In genomic region chr3:151835751-151836550, GRCh38 we compare ENCODE assay signal across 17 cellular contexts. TPM values are rescaled to one million over a fixed set of nuclear protein-coding genes. Genes with fewer than 3 reads are reported as not detected.
A peak's percentile ranks its signal among the peaks of the same experiment; 100 is the strongest.
DNase-seq lines count a peak whose midpoint lies in the region; FAIRE-seq and TF ChIP-seq lines count a peak whose summit lies in the region.
"Had no signal": no experiment of that assay in that cellular context is flagged by ENCODE, and none has a peak within 500 bp of the region (broad histone marks: within the 10 kb centered on the region; RNA-seq: fewer than 3 reads in every experiment).

No MANE protein-coding gene starts in this region.

- no peaks in the 10 kb centered on the region for H3K9me3 Mint-ChIP-seq in Caco-2 (ENCODE audit: unreplicated experiment)
- H3K9me3 Mint-ChIP-seq: mesothelial cell of epicardium had no signal

- POLR2A ChIA-PET in Caco-2 (lab: Charles Lee): no interaction called here

- peaks cover 10% of the 10 kb centered on the region for H3K4me1 Mint-ChIP-seq in Caco-2 (ENCODE audit: low read depth, unreplicated experiment)

- no peak overlapping the region for H3K27ac Mint-ChIP-seq in Caco-2 (ENCODE audit: unreplicated experiment)
- H3K27ac Mint-ChIP-seq: mesothelial cell of epicardium had no signal

- H2AFZ ChIP-seq in osteoblast (ENCODE audit: low read length): no peak overlapping the region

- no peaks in the 10 kb centered on the region for H3K27me3 ChIP-seq in bronchial epithelial cell (ENCODE audit: control insufficient read depth, insufficient read depth, low read length)
- no peaks in the 10 kb centered on the region for H3K27me3 ChIP-seq in osteoblast (ENCODE audit: insufficient read depth, low read length)
- H3K27me3 ChIP-seq in Caco-2 (replicated peaks; ENCODE audit: control insufficient read depth, insufficient read depth, low read length): no peaks in the 10 kb centered on the region

- H3K36me3 Mint-ChIP-seq in Caco-2 (ENCODE audit: insufficient read depth, unreplicated experiment): no peaks in the 10 kb centered on the region
- H3K36me3 Mint-ChIP-seq: mesothelial cell of epicardium had no signal

- no peaks in the 10 kb centered on the region for H3K79me2 ChIP-seq in osteoblast (ENCODE audit: insufficient read depth, low read length)

- H3K9me3 ChIP-seq in osteoblast (ENCODE audit: low read depth, low read length) (no peaks in the 10 kb centered on the region), Caco-2 (no peaks in the 10 kb centered on the region)
- H3K9me3 ChIP-seq: tibial nerve had no signal

- BruUV-seq in Caco-2 (replicated peaks; lab: Mats Ljungman, UMichigan): no TSS peak

- no peak overlapping the region for H3K27ac ChIP-seq in osteoblast (ENCODE audit: low read depth, low read length)
- H3K27ac ChIP-seq: KMS-11 had no signal

- TF ChIP-seq CTCF in bronchial epithelial cell (IDR thresholded peaks at IDR 0.05; ENCODE audit: insufficient read depth, low read length, severe bottlenecking) (no peak), osteoblast (IDR thresholded peaks at IDR 0.05; ENCODE audit: extremely low read depth, low read depth, low read length) (no peak), Caco-2 (IDR thresholded peaks at IDR 0.05; ENCODE audit: insufficient read depth in 1 of 2, low read depth in 1 of 2, low read length in 1 of 2, severe bottlenecking in 1 of 2, unreplicated experiment in 1 of 2) (no peak)

- DNase-seq in EH (ENCODE audit: low read depth) (peak; percentile 43), MV-4-11 (lab: John Stamatoyannopoulos, UW) (peak; percentile 15), bronchial epithelial cell (ENCODE audit: low read depth) (peak; percentile 40), osteoblast (ENCODE audit: insufficient read length, low spot score, missing footprints) (peak; percentile 68), Caco-2 (no peak), T-helper 9 cell (no peak), NCI-H510A treated with DMSO at 0.1 percent for 48 hours (lab: John Stamatoyannopoulos, UW) (no peak)
- DNase-seq in activated CD4-positive, alpha-beta T cell treated with anti-CD3 and anti-CD28 coated beads, Interleukin-2, amount 50 U/mL, for 1 hour: no peak
- DNase-seq: activated CD4-positive, alpha-beta T cell treated with anti-CD3 and anti-CD28 coated beads, Interleukin-2, amount 50 U/mL, for 48 hours; activated naive CD4-positive, alpha-beta T cell treated with anti-CD3 and anti-CD28 coated beads, Interleukin-2, amount 50 U/mL, for 16 hours; effector CD4-positive, alpha-beta T cell; head of caudate nucleus; right cardiac atrium; SW 1271 had no signal

- CTCF ChIA-PET in Caco-2 (lab: Charles Lee): interaction anchor here (0.6 to 1.4 kb wide), 4 partner anchors 65 to 396 kb away, joined by 3 to 6 read pairs (median 3); no protein-coding TSS in a partner anchor

- FAIRE-seq in bronchial epithelial cell (lab: Jason Lieb, UNC): no peak

- intact Hi-C loops in Caco-2 (cut with micrococcal nuclease; ENCODE audit: unreplicated experiment): loop anchor here (2.0 to 10.0 kb wide), 5 partner anchors 65 to 669 kb away; no protein-coding TSS in a partner anchor

- H3K4me2 ChIP-seq in osteoblast (ENCODE audit: insufficient read depth, low read length): peak overlapping the region; percentile 62
- H3K4me2 ChIP-seq: KMS-11 had no signal

- H3K36me3 ChIP-seq in bronchial epithelial cell (ENCODE audit: control insufficient read depth, insufficient read depth, low read length) (no peaks in the 10 kb centered on the region), osteoblast (ENCODE audit: insufficient read depth, low read length) (no peaks in the 10 kb centered on the region), Caco-2 (ENCODE audit: control insufficient read depth, insufficient read depth, low read length) (no peaks in the 10 kb centered on the region)
- H3K36me3 ChIP-seq: tibial nerve had no signal

- H3K4me3 ChIP-seq in bronchial epithelial cell (ENCODE audit: low read depth, low read length) (no peak overlapping the region), osteoblast (ENCODE audit: insufficient read depth, low read length) (no peak overlapping the region), Caco-2 (ENCODE audit: low read depth, low read length) (no peak overlapping the region)
- H3K4me3 ChIP-seq: tibial nerve had no signal

- H4K20me1 ChIP-seq in osteoblast (ENCODE audit: insufficient read depth, low read length): no peaks in the 10 kb centered on the region

- no peaks in the 10 kb centered on the region for H3K27me3 Mint-ChIP-seq in Caco-2 (ENCODE audit: insufficient read depth, unreplicated experiment)

- peaks cover 17% of the 10 kb centered on the region for H3K4me1 ChIP-seq in osteoblast (ENCODE audit: insufficient read depth, low read length)
- peaks cover 20% of the 10 kb centered on the region for H3K4me1 ChIP-seq in Caco-2

- H3K4me3 Mint-ChIP-seq in Caco-2 (ENCODE audit: unreplicated experiment): no peak overlapping the region
- H3K4me3 Mint-ChIP-seq: mesothelial cell of epicardium had no signal

RNA-seq across cellular contexts. Expression of gene AADAC, which starts 22.0 kb away (rescaled TPM):
- total RNA-seq in bronchial epithelial cell (0.13 TPM in 1 of 2 replicates, not detected in the other), osteoblast (not detected in 2 replicates), Caco-2 (2022) (0.57 and 1.1 TPM in 2 replicates)
- total RNA-seq: mesothelial cell of epicardium, tibial nerve had no signal

RNA-seq across cellular contexts. Expression of gene SUCNR1, which starts 37.5 kb away (rescaled TPM):
- not detected in 2 replicates for total RNA-seq in bronchial epithelial cell
- total RNA-seq in osteoblast: under 0.01 TPM in 1 of 2 replicates, not detected in the other
- total RNA-seq in Caco-2 (2022): not detected in 2 replicates

Comparison
In these comparisons a context has a peak if more than half of its experiments do, and no peak if none do; other contexts are left out.
1. DNase-seq: peak in EH (single experiment), MV-4-11 (single experiment), bronchial epithelial cell (single experiment) and osteoblast (single experiment); none in activated CD4-positive, alpha-beta T cell treated with anti-CD3 and anti-CD28 coated beads, Interleukin-2, amount 50 U/mL, for 1 hour (single experiment), Caco-2 (0 of 2), T-helper 9 cell (single experiment) and NCI-H510A treated with DMSO at 0.1 percent for 48 hours (single experiment).